In the genomic region with DNA sequence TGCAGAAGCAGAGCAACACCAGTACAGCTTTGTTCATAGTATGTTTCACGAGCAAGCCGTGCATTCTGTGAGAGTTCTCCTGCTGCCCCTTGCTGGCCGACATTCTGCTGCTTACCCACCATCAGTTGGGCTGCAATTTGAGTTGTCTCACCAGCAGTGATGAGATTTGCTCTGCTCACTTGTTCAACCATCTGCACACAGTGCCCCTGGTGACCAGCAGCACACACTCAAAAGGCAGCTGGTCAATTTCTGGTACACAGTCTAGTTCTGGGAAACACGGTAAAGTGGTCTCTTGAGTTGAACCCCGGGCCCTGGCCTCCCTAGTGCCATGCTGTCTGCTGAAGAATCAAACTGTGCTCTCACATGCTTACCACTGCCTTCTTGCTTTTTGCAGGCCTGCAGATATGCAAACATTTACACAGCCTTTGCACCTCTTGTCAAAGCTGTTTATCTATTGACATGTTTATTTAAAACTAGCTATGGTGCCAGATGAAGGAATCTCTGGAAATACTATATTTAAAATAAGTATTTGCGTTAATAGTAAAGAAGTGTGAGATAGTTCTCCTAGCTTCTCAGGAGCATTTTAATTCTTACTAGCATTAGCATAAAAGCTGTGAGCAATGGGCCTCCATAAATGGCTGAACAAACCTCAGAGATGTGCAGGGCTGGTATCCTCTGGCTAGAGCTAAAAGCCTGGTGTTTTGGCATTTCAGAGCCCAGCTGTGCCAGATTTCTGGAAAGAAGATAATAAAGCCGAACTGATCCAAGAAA, we compare ENCODE assay signal across 1 cellular context.
TF ChIP-seq lines count a peak whose summit lies in the region.

No MANE protein-coding gene starts in this region.

TF ChIP-seq in HepG2, 621 proteins besides CTCF, POLR2A, EP300 and RAD21 (continued from another document):
- TF ChIP-seq, protein P1, sequence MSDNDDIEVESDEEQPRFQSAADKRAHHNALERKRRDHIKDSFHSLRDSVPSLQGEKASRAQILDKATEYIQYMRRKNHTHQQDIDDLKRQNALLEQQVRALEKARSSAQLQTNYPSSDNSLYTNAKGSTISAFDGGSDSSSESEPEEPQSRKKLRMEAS (IDR thresholded peaks at IDR 0.05) = 0 out of 2 replicates have a peak, but pooled peaks have one; percentile 21
- TF ChIP-seq PAXIP1 (CRISPR knock-in tag; conservative IDR thresholded peaks at IDR 0.05) (peak; percentile 47), ZNF549 (CRISPR knock-in tag; IDR thresholded peaks at IDR 0.05) (no peak), SOX6 (IDR thresholded peaks at IDR 0.05) (no peak), SOX6 (CRISPR knock-in tag; IDR thresholded peaks at IDR 0.05) (peak; percentile 51)
